Comparison of ENCODE assay signal across 26 cellular contexts in the genomic region with DNA sequence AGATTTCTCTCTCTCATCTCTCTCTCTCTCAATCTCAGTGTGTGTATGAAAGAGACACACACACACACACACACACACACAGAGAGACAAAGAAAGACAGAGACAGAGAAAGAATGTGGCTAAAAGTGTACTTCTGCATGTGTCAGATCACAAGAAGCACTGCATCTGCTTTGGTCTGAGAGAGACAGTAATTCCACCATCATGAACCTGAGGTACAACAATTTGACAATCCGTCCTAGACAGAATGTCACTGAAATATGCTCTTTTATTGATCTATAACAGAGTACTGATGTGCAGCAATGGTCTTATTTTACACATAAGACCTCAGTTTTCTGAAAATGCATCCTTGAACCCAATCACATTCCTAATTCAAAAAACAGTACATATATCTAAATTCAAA.
"Had no signal": no experiment of that assay in that cellular context is flagged by ENCODE, and none has a peak within 500 bp of the region (broad histone marks: within the 10 kb centered on the region; RNA-seq: fewer than 3 reads in every experiment).

No MANE protein-coding gene starts in this region.

- H3K9me3 ChIP-seq: adrenal gland, ascending aorta, gastrocnemius medialis, suprapubic skin, tibial nerve had no signal

- H2AFZ ChIP-seq: hepatocyte had no signal

- H3K9me3 Mint-ChIP-seq: activated B cell treated with CpG ODN at 0.5 μM for 24 hours; activated naive CD4-positive, alpha-beta T cell treated with anti-CD3 and anti-CD28 coated beads for 36 hours; activated naive CD8-positive, alpha-beta T cell treated with anti-CD3 and anti-CD28 coated beads for 36 hours; activated T-cell treated with anti-CD3 and anti-CD28 coated beads, Interleukin-2, amount 50 U/mL, for 72 hours; memory B cell; naive thymus-derived CD8-positive, alpha-beta T cell; stimulated activated effector memory CD8-positive, alpha-beta T cell treated with anti-CD3 and anti-CD28 coated beads, Interleukin-12 subunit alpha, Interleukin-12 subunit beta, amount 100 ng/mL, for 72 hours; stimulated activated naive CD8-positive, alpha-beta T cell treated with anti-CD3 and anti-CD28 coated beads, Interleukin-15, Interleukin-2, amounts not matched to agents 100 ng/mL and 50 ng/mL, for 24 hours; T-helper 2 cell treated with Interferon-gamma antibody and Interleukin-4, amounts not matched to agents 5 μg/mL and 100 μg/mL, for 36 hours had no signal

- DNase-seq: activated B cell treated with CpG ODN at 0.5 μM for 24 hours; activated CD8-positive, alpha-beta memory T cell treated with anti-CD3 and anti-CD28 coated beads, Interleukin-2, amount 10 ng/mL, durations not matched to agents 7 days and 5 days; activated CD8-positive, alpha-beta T cell treated with anti-CD3 and anti-CD28 coated beads, Interleukin-2, amount 10 ng/mL, durations not matched to agents 7 days and 5 days; activated naive CD4-positive, alpha-beta T cell treated with anti-CD3 and anti-CD28 coated beads for 36 hours; activated naive CD8-positive, alpha-beta T cell treated with anti-CD3 and anti-CD28 coated beads for 36 hours; activated T-cell treated with anti-CD3 and anti-CD28 coated beads, Interleukin-2, amount 50 U/mL, for 72 hours; adrenal gland; brain microvascular endothelial cell; central memory CD4-positive, alpha-beta T cell; dermis blood vessel endothelial cell; effector CD8-positive, alpha-beta T cell; gastrocnemius medialis; left colon; naive thymus-derived CD8-positive, alpha-beta T cell; small intestine; stimulated activated CD4-positive, alpha-beta T cell treated with anti-CD3 and anti-CD28 coated beads, Interleukin-4, amount 100 ng/mL, for 24 hours; T-helper 1 cell had no signal

- H3K4me1 ChIP-seq: adrenal gland, ascending aorta, gastrocnemius medialis, suprapubic skin, tibial nerve had no signal

- H3K36me3 Mint-ChIP-seq: activated CD8-positive, alpha-beta memory T cell treated with anti-CD3 and anti-CD28 coated beads, Interleukin-2, amount 10 ng/mL, durations not matched to agents 7 days and 5 days; activated naive CD8-positive, alpha-beta T cell treated with anti-CD3 and anti-CD28 coated beads for 36 hours; memory B cell; naive thymus-derived CD8-positive, alpha-beta T cell; stimulated activated effector memory CD8-positive, alpha-beta T cell treated with anti-CD3 and anti-CD28 coated beads, Interleukin-12 subunit alpha, Interleukin-12 subunit beta, amount 100 ng/mL, for 72 hours had no signal

- H3K36me3 ChIP-seq: adrenal gland, ascending aorta, brain microvascular endothelial cell, gastrocnemius medialis, suprapubic skin, tibial nerve had no signal

- H3K27ac ChIP-seq: adrenal gland, ascending aorta, brain microvascular endothelial cell, gastrocnemius medialis, hepatocyte, suprapubic skin, tibial nerve had no signal

- H3K79me2 ChIP-seq: hepatocyte had no signal

- H3K27ac Mint-ChIP-seq: activated B cell treated with CpG ODN at 0.5 μM for 24 hours; activated CD8-positive, alpha-beta memory T cell treated with anti-CD3 and anti-CD28 coated beads, Interleukin-2, amount 10 ng/mL, durations not matched to agents 7 days and 5 days; activated CD8-positive, alpha-beta T cell treated with anti-CD3 and anti-CD28 coated beads, Interleukin-2, amount 10 ng/mL, durations not matched to agents 7 days and 5 days; activated naive CD4-positive, alpha-beta T cell treated with anti-CD3 and anti-CD28 coated beads for 36 hours; activated naive CD8-positive, alpha-beta T cell treated with anti-CD3 and anti-CD28 coated beads for 36 hours; activated T-cell treated with anti-CD3 and anti-CD28 coated beads, Interleukin-2, amount 50 U/mL, for 72 hours; memory B cell; naive thymus-derived CD8-positive, alpha-beta T cell; progenitor cell of endocrine pancreas; stimulated activated effector memory CD8-positive, alpha-beta T cell treated with anti-CD3 and anti-CD28 coated beads, Interleukin-12 subunit alpha, Interleukin-12 subunit beta, amount 100 ng/mL, for 72 hours; stimulated activated naive CD8-positive, alpha-beta T cell treated with anti-CD3 and anti-CD28 coated beads, Interleukin-15, Interleukin-2, amounts not matched to agents 100 ng/mL and 50 ng/mL, for 24 hours; T-helper 2 cell treated with Interferon-gamma antibody and Interleukin-4, amounts not matched to agents 5 μg/mL and 100 μg/mL, for 36 hours had no signal

- H3K4me1 Mint-ChIP-seq: activated B cell treated with CpG ODN at 0.5 μM for 24 hours; activated CD8-positive, alpha-beta memory T cell treated with anti-CD3 and anti-CD28 coated beads, Interleukin-2, amount 10 ng/mL, durations not matched to agents 7 days and 5 days; activated naive CD8-positive, alpha-beta T cell treated with anti-CD3 and anti-CD28 coated beads for 36 hours; memory B cell; naive thymus-derived CD8-positive, alpha-beta T cell; stimulated activated effector memory CD8-positive, alpha-beta T cell treated with anti-CD3 and anti-CD28 coated beads, Interleukin-12 subunit alpha, Interleukin-12 subunit beta, amount 100 ng/mL, for 72 hours had no signal

- H3K27me3 ChIP-seq: adrenal gland, ascending aorta, brain microvascular endothelial cell, gastrocnemius medialis, hepatocyte, suprapubic skin, tibial nerve had no signal

- H3K4me3 ChIP-seq: adrenal gland, ascending aorta, gastrocnemius medialis, hepatocyte, suprapubic skin, tibial nerve had no signal

- H3K4me2 ChIP-seq: hepatocyte had no signal

- H3K27me3 Mint-ChIP-seq: activated B cell treated with CpG ODN at 0.5 μM for 24 hours; activated CD8-positive, alpha-beta memory T cell treated with anti-CD3 and anti-CD28 coated beads, Interleukin-2, amount 10 ng/mL, durations not matched to agents 7 days and 5 days; activated naive CD8-positive, alpha-beta T cell treated with anti-CD3 and anti-CD28 coated beads for 36 hours; memory B cell; naive thymus-derived CD8-positive, alpha-beta T cell; progenitor cell of endocrine pancreas; stimulated activated naive CD8-positive, alpha-beta T cell treated with anti-CD3 and anti-CD28 coated beads, Interleukin-15, Interleukin-2, amounts not matched to agents 100 ng/mL and 50 ng/mL, for 24 hours had no signal

- H3K4me3 Mint-ChIP-seq: activated B cell treated with CpG ODN at 0.5 μM for 24 hours; activated CD8-positive, alpha-beta memory T cell treated with anti-CD3 and anti-CD28 coated beads, Interleukin-2, amount 10 ng/mL, durations not matched to agents 7 days and 5 days; activated CD8-positive, alpha-beta T cell treated with anti-CD3 and anti-CD28 coated beads, Interleukin-2, amount 10 ng/mL, durations not matched to agents 7 days and 5 days; activated naive CD4-positive, alpha-beta T cell treated with anti-CD3 and anti-CD28 coated beads for 36 hours; activated naive CD8-positive, alpha-beta T cell treated with anti-CD3 and anti-CD28 coated beads for 36 hours; activated T-cell treated with anti-CD3 and anti-CD28 coated beads, Interleukin-2, amount 50 U/mL, for 72 hours; memory B cell; naive thymus-derived CD8-positive, alpha-beta T cell; stimulated activated effector memory CD8-positive, alpha-beta T cell treated with anti-CD3 and anti-CD28 coated beads, Interleukin-12 subunit alpha, Interleukin-12 subunit beta, amount 100 ng/mL, for 72 hours; stimulated activated naive CD8-positive, alpha-beta T cell treated with anti-CD3 and anti-CD28 coated beads, Interleukin-15, Interleukin-2, amounts not matched to agents 100 ng/mL and 50 ng/mL, for 24 hours; T-helper 2 cell treated with Interferon-gamma antibody and Interleukin-4, amounts not matched to agents 5 μg/mL and 100 μg/mL, for 36 hours had no signal
